ENCODE assay signal across 8 cellular contexts in the genomic region with DNA sequence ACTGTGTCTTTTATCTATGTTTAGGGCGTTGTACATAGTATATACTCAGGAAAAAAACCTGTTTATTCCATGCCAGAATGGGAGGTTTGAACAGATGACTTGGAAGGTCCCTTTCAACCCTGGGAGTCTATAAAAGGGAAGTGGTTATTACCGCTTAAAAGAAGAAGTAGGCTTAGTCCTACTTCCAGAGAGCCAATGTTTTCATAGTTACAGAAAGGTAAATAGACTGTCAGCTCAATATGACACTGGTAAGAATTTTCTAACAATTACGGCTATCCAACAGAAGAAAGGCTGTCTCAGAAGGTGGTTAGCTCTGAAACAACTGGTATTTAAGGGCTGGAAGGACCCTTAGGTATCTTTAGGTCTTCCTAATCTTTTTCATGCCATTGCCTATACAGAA. TPM values are rescaled to one million over a fixed set of nuclear protein-coding genes. Genes with fewer than 3 reads are reported as not detected.
DNase-seq lines count a peak whose midpoint lies in the region; ATAC-seq and TF ChIP-seq lines count a peak whose summit lies in the region.

No MANE protein-coding gene starts in this region.

- no peak for TF ChIP-seq POLR2A in esophagus squamous epithelium (IDR thresholded peaks at IDR 0.05)

- intact Hi-C loops in activated naive CD4-positive, alpha-beta T cell treated with anti-CD3 and anti-CD28 coated beads for 36 hours (cut with micrococcal nuclease) = loop anchor here (2.0 kb wide), 1 partner anchor 1523 kb away; a partner anchor contains a TSS
- intact Hi-C loops in esophagus squamous epithelium (cut with DNase I) = no loop called here

- H3K36me3 Mint-ChIP-seq in activated naive CD4-positive, alpha-beta T cell treated with anti-CD3 and anti-CD28 coated beads for 36 hours (ENCODE audit: low read depth) = peaks cover 15% of the 10 kb centered on the region

- H3K27ac ChIP-seq in esophagus squamous epithelium = peak overlapping the region in 3 of 4 donors; percentile 90 to 93 (median 92)

- peak overlapping the region; percentile 100 for H3K4me3 Mint-ChIP-seq in activated naive CD4-positive, alpha-beta T cell treated with anti-CD3 and anti-CD28 coated beads for 36 hours

- H3K4me1 ChIP-seq in esophagus squamous epithelium = peaks cover 0 to 30% (median 21%) of the 10 kb centered on the region in 3 donors

- peak; percentile 72 for ATAC-seq in HG03060 (IDR thresholded peaks at IDR 0.05; ENCODE audit: low read depth, unreplicated experiment)

- WGBS in esophagus squamous epithelium, 2 donors = 11 to 44% methylated on average over 3 of the region's 3 CpGs

- DNase-seq in activated naive CD4-positive, alpha-beta T cell treated with anti-CD3 and anti-CD28 coated beads for 36 hours = no peak
- no peak for DNase-seq in activated naive CD4-positive, alpha-beta T cell treated with Interleukin-2 at 50 U/mL for 16 hours
- peak; percentile 80 for DNase-seq in SIG-M5 (lab: John Stamatoyannopoulos, UW)
- no peak for DNase-seq in esophagus squamous epithelium (lab: John Stamatoyannopoulos, UW)
- DNase-seq in putamen (ENCODE audit: low spot score) = peak; percentile 25
- DNase-seq in GOT3 (lab: John Stamatoyannopoulos, UW) = no peak
- no peak for DNase-seq in mucosa of gallbladder (ENCODE audit: low spot score)

- no peak for TF ChIP-seq CTCF in esophagus squamous epithelium (IDR thresholded peaks at IDR 0.05)

- H3K4me1 Mint-ChIP-seq in activated naive CD4-positive, alpha-beta T cell treated with anti-CD3 and anti-CD28 coated beads for 36 hours (ENCODE audit: low read depth) = peaks cover 28% of the 10 kb centered on the region

- peak overlapping the region; percentile 70 to 95 (median 88) for H3K4me3 ChIP-seq in esophagus squamous epithelium

- H3K27me3 ChIP-seq in esophagus squamous epithelium = no peaks in the 10 kb centered on the region

- no peak overlapping the region for H3K27ac Mint-ChIP-seq in activated naive CD4-positive, alpha-beta T cell treated with anti-CD3 and anti-CD28 coated beads for 36 hours

- no peaks in the 10 kb centered on the region for H3K9me3 ChIP-seq in esophagus squamous epithelium

- no peaks in the 10 kb centered on the region for H3K9me3 Mint-ChIP-seq in activated naive CD4-positive, alpha-beta T cell treated with anti-CD3 and anti-CD28 coated beads for 36 hours

- CTCF ChIA-PET in activated naive CD4-positive, alpha-beta T cell treated with anti-CD3 and anti-CD28 coated beads for 36 hours (lab: Charles Lee) = interaction anchor here (0.7 to 4.4 kb wide), 16 partner anchors 10 to 208 kb away, joined by 3 to 36 read pairs (median 4); a partner anchor contains a TSS

- H3K27me3 Mint-ChIP-seq in activated naive CD4-positive, alpha-beta T cell treated with anti-CD3 and anti-CD28 coated beads for 36 hours (ENCODE audit: low read depth) = no peaks in the 10 kb centered on the region

- peaks cover 0 to 23% (median 0%) of the 10 kb centered on the region in 3 donors for H3K36me3 ChIP-seq in esophagus squamous epithelium

RNA-seq across cellular contexts. Expression of a gene that starts 1.1 kb away (rescaled TPM):
- 10 to 100 TPM; 87.7 to 91.8 TPM for total RNA-seq in activated naive CD4-positive, alpha-beta T cell treated with anti-CD3 and anti-CD28 coated beads for 36 hours
- total RNA-seq in esophagus squamous epithelium (10 to 100 TPM in 3 of 4 donors, 1 to 10 TPM in 1; 7.2 to 32.8 (median 19.0) TPM), mucosa of gallbladder (29.8 TPM)

RNA-seq across cellular contexts. Expression of a gene that starts 49.3 kb away (rescaled TPM):
- total RNA-seq in activated naive CD4-positive, alpha-beta T cell treated with anti-CD3 and anti-CD28 coated beads for 36 hours = 1 to 10 TPM; 8.7 to 9.3 TPM
- total RNA-seq in esophagus squamous epithelium (10 to 100 TPM; 12.2 to 14.9 (median 13.9) TPM), mucosa of gallbladder (11.0 TPM)

Comparison
In these comparisons a context has a peak if more than half of its experiments do, and no peak if none do; other contexts are left out.
1. DNase-seq: peak in SIG-M5 (single experiment) and putamen (single experiment); none in activated naive CD4-positive, alpha-beta T cell treated with anti-CD3 and anti-CD28 coated beads for 36 hours (single experiment), activated naive CD4-positive, alpha-beta T cell treated with Interleukin-2 at 50 U/mL for 16 hours (single experiment), esophagus squamous epithelium (single experiment), GOT3 (single experiment) and mucosa of gallbladder (single experiment).